In genomic region chr2:108587621-108588020, GRCh38 we compare ENCODE assay signal across 2 cellular contexts.
TF ChIP-seq lines count a peak whose summit lies in the region.

No MANE protein-coding gene starts in this region.

TF ChIP-seq in IMR-90, 13 proteins besides CTCF, POLR2A, EP300 and RAD21:
- TF ChIP-seq FOS (IDR thresholded peaks at IDR 0.05; ENCODE audit: low read depth, low read length) (0 out of 2 replicates have a peak, but pooled peaks have one; percentile 5), CEBPB (IDR thresholded peaks at IDR 0.05; ENCODE audit: low read depth, low read length) (no peak)

TF ChIP-seq in K562, 482 proteins besides CTCF, POLR2A, EP300 and RAD21:
- TF ChIP-seq DEAF1 (CRISPR knock-in tag; IDR thresholded peaks at IDR 0.05) (no peak), ZNF175 (CRISPR knock-in tag; IDR thresholded peaks at IDR 0.05; ENCODE audit: low read depth) (0 out of 2 replicates have a peak, but pooled peaks have one; percentile 59)
